In the genomic region with DNA sequence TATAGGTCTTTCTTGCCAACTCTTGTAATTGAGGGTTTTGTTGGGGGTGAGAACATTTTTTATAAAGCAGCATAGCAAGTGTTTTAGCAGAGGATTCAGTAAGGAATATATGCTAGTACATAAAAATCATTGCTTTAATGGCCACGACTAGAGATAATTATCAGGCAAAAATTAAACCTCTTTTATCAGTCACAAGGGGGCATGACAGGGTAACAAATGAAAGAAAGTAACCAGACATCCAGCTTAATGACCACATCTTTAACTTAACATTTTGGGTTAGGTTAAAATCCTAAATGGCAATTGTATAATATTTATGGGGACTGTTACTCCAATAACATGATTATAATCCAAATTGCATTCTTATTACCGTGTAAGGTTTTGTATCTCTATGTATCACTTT, we compare ENCODE assay signal across 11 cellular contexts.
A peak's percentile ranks its signal among the peaks of the same experiment; 100 is the strongest.
DNase-seq lines count a peak whose midpoint lies in the region; ATAC-seq and TF ChIP-seq lines count a peak whose summit lies in the region.
"Had no signal": no experiment of that assay in that cellular context is flagged by ENCODE, and none has a peak within 500 bp of the region (broad histone marks: within the 10 kb centered on the region; RNA-seq: fewer than 3 reads in every experiment).

No MANE protein-coding gene starts in this region.

- H3K4me1 Mint-ChIP-seq in activated T-helper 1 cell treated with anti-CD3 and anti-CD28 coated beads, Interleukin-12 subunit alpha, Interleukin-12 subunit beta, Interleukin-2, Interleukin-4 antibody, amounts not matched to agents 30 ng/mL and 10 ng/mL and 1 ng/mL, durations not matched to agents 14 hours and 24 hours and 36 hours (ENCODE audit: low read depth): no peaks in the 10 kb centered on the region
- H3K4me1 Mint-ChIP-seq: activated naive CD8-positive, alpha-beta T cell treated with anti-CD3 and anti-CD28 coated beads, Interleukin-2, amount 10 ng/mL, durations not matched to agents 7 days and 5 days; memory B cell had no signal

- peak overlapping the region; percentile 37; the same call in 1 of the 2 replicates for H3K4me2 ChIP-seq in HCT116 (ENCODE audit: low read length)

- no peaks in the 10 kb centered on the region for H3K36me3 ChIP-seq in HCT116 (ENCODE audit: control insufficient read depth in 1 of 2, insufficient read depth in 2 of 2, low read length in 2 of 2)
- no peaks in the 10 kb centered on the region for H3K36me3 ChIP-seq in brain microvascular endothelial cell (replicated peaks)

- in situ Hi-C loops in brain microvascular endothelial cell (cut with HindIII; ENCODE audit: low pct_ligation_motif_present, low sequenced_read_pairs): no loop called here

- H4K20me1 ChIP-seq in HCT116 (ENCODE audit: insufficient read depth): no peaks in the 10 kb centered on the region

- ATAC-seq in HCT116 (peak; percentile 63), HG02973 (IDR thresholded peaks at IDR 0.05; ENCODE audit: unreplicated experiment) (no peak)

- POLR2A ChIA-PET in HCT116 (lab: Charles Lee): no interaction called here

- peak overlapping the region; percentile 87 for H2AFZ ChIP-seq in HCT116 (ENCODE audit: low read depth, low read length, poor library complexity, severe bottlenecking)

- no peaks in the 10 kb centered on the region for H3K36me3 Mint-ChIP-seq in activated T-helper 1 cell treated with anti-CD3 and anti-CD28 coated beads, Interleukin-12 subunit alpha, Interleukin-12 subunit beta, Interleukin-2, Interleukin-4 antibody, amounts not matched to agents 30 ng/mL and 10 ng/mL and 1 ng/mL, durations not matched to agents 14 hours and 24 hours and 36 hours (ENCODE audit: low read depth)
- H3K36me3 Mint-ChIP-seq: activated naive CD8-positive, alpha-beta T cell treated with anti-CD3 and anti-CD28 coated beads, Interleukin-2, amount 10 ng/mL, durations not matched to agents 7 days and 5 days; memory B cell had no signal

- H3K9me3 ChIP-seq in HCT116 (ENCODE audit: control insufficient read depth in 1 of 2, insufficient read depth in 1 of 2, low read depth in 1 of 2, low read length in 2 of 2): no peaks in the 10 kb centered on the region

- BruUV-seq in HCT116 (replicated peaks; lab: Mats Ljungman, UMichigan): no TSS peak

- CTCF ChIA-PET in HCT116 (lab: Charles Lee): interaction anchor here (0.6 to 3.2 kb wide), 10 partner anchors 79 to 716 kb away, joined by 3 to 32 read pairs (median 6); no protein-coding TSS in a partner anchor

- H3K4me3 Mint-ChIP-seq in activated T-helper 1 cell treated with anti-CD3 and anti-CD28 coated beads, Interleukin-12 subunit alpha, Interleukin-12 subunit beta, Interleukin-2, Interleukin-4 antibody, amounts not matched to agents 30 ng/mL and 10 ng/mL and 1 ng/mL, durations not matched to agents 14 hours and 24 hours and 36 hours: no peak overlapping the region
- H3K4me3 Mint-ChIP-seq: activated naive CD8-positive, alpha-beta T cell treated with anti-CD3 and anti-CD28 coated beads, Interleukin-2, amount 10 ng/mL, durations not matched to agents 7 days and 5 days; memory B cell had no signal

- H3K9ac ChIP-seq in HCT116 (ENCODE audit: low read length): no peak overlapping the region

- no peaks in the 10 kb centered on the region for H3K9me2 ChIP-seq in HCT116 (ENCODE audit: insufficient read depth)

- TF ChIP-seq POLR2A in HCT116 (IDR thresholded peaks at IDR 0.05; ENCODE audit: borderline replicate concordance, extremely low read depth, insufficient read depth, insufficient read length): no peak

- H3K9me3 Mint-ChIP-seq in activated T-helper 1 cell treated with anti-CD3 and anti-CD28 coated beads, Interleukin-12 subunit alpha, Interleukin-12 subunit beta, Interleukin-2, Interleukin-4 antibody, amounts not matched to agents 30 ng/mL and 10 ng/mL and 1 ng/mL, durations not matched to agents 14 hours and 24 hours and 36 hours: no peaks in the 10 kb centered on the region
- H3K9me3 Mint-ChIP-seq: activated naive CD8-positive, alpha-beta T cell treated with anti-CD3 and anti-CD28 coated beads, Interleukin-2, amount 10 ng/mL, durations not matched to agents 7 days and 5 days; memory B cell had no signal

- no peaks in the 10 kb centered on the region for H3K4me1 ChIP-seq in HCT116 (ENCODE audit: control insufficient read depth in 1 of 2, insufficient read depth in 2 of 2, low read length in 2 of 2)

- H3K27me3 Mint-ChIP-seq in activated T-helper 1 cell treated with anti-CD3 and anti-CD28 coated beads, Interleukin-12 subunit alpha, Interleukin-12 subunit beta, Interleukin-2, Interleukin-4 antibody, amounts not matched to agents 30 ng/mL and 10 ng/mL and 1 ng/mL, durations not matched to agents 14 hours and 24 hours and 36 hours (ENCODE audit: insufficient read depth): no peaks in the 10 kb centered on the region
- H3K27me3 Mint-ChIP-seq: activated naive CD8-positive, alpha-beta T cell treated with anti-CD3 and anti-CD28 coated beads, Interleukin-2, amount 10 ng/mL, durations not matched to agents 7 days and 5 days; memory B cell had no signal

- H3K4me3 ChIP-seq in HCT116 (replicated peaks in 1 of 2; ENCODE audit: low read depth in 1 of 2, low read length in 2 of 2): no peak overlapping the region
- H3K4me3 ChIP-seq in brain microvascular endothelial cell (ENCODE audit: low read depth, low read length): no peak overlapping the region

- RAD21 ChIA-PET in HCT116 (lab: Charles Lee; ENCODE audit: low non-redundant PET in 1 of 2, low total read pairs in 2 of 2, uncharacterized antibody in 2 of 2, unreplicated experiment in 2 of 2): interaction anchor here (0.6 to 1.5 kb wide), 3 partner anchors 120 to 286 kb away, joined by 3 to 4 read pairs (median 4); no protein-coding TSS in a partner anchor

- no peak overlapping the region for H3K27ac Mint-ChIP-seq in activated T-helper 1 cell treated with anti-CD3 and anti-CD28 coated beads, Interleukin-12 subunit alpha, Interleukin-12 subunit beta, Interleukin-2, Interleukin-4 antibody, amounts not matched to agents 30 ng/mL and 10 ng/mL and 1 ng/mL, durations not matched to agents 14 hours and 24 hours and 36 hours
- H3K27ac Mint-ChIP-seq: activated naive CD8-positive, alpha-beta T cell treated with anti-CD3 and anti-CD28 coated beads, Interleukin-2, amount 10 ng/mL, durations not matched to agents 7 days and 5 days; memory B cell had no signal

- H3K27me3 ChIP-seq in HCT116 (ENCODE audit: insufficient read depth, low read length) (no peaks in the 10 kb centered on the region), brain microvascular endothelial cell (replicated peaks) (no peaks in the 10 kb centered on the region)

- H3K27ac ChIP-seq in HCT116 (ENCODE audit: low read depth, low read length): no peak overlapping the region
- H3K27ac ChIP-seq in brain microvascular endothelial cell: no peak overlapping the region

- intact Hi-C loops in HCT116 (cut with micrococcal nuclease): loop anchor here (1.0 to 2.0 kb wide), 3 partner anchors 285 to 765 kb away; no protein-coding TSS in a partner anchor
- intact Hi-C loops in activated T-helper 1 cell treated with anti-CD3 and anti-CD28 coated beads, Interleukin-12 subunit alpha, Interleukin-12 subunit beta, Interleukin-2, Interleukin-4 antibody, amounts not matched to agents 30 ng/mL and 10 ng/mL and 1 ng/mL, durations not matched to agents 14 hours and 24 hours and 36 hours (cut with micrococcal nuclease): no loop called here

- TF ChIP-seq CTCF in HCT116 (IDR thresholded peaks at IDR 0.05 in 2 of 3, conservative IDR thresholded peaks at IDR 0.05 in 1 of 3; ENCODE audit: borderline replicate concordance in 1 of 3, insufficient read depth in 1 of 3, low read depth in 2 of 3, low read length in 2 of 3) (peak; percentile 29 to 62 (median 42); a peak in 4 of 6 replicates), brain microvascular endothelial cell (IDR thresholded peaks at IDR 0.05; ENCODE audit: low read depth, low read length, missing control alignments) (no peak)

- H3K79me2 ChIP-seq in HCT116 (ENCODE audit: insufficient read depth, low read length): no peaks in the 10 kb centered on the region

- TF ChIP-seq RAD21 in HCT116 (IDR thresholded peaks at IDR 0.05; ENCODE audit: low read depth): peak; percentile 67

- DNase-seq in HCT116 (ENCODE audit: low read depth, low spot score) (peak; percentile 31), NCI-H446 treated with DMSO at 0.1 percent for 48 hours (lab: John Stamatoyannopoulos, UW) (peak; percentile 39), brain microvascular endothelial cell (peak; percentile 22), non-pigmented ciliary epithelial cell (ENCODE audit: low read depth) (peak; percentile 13), germinal center (ENCODE audit: low spot score) (no peak), NCI-H2196 treated with DMSO at 0.1 percent for 48 hours (lab: John Stamatoyannopoulos, UW; ENCODE audit: unreplicated experiment) (no peak)
- no peak for DNase-seq in activated T-helper 1 cell treated with anti-CD3 and anti-CD28 coated beads, Interleukin-12 subunit alpha, Interleukin-12 subunit beta, Interleukin-2, Interleukin-4 antibody, amounts not matched to agents 30 ng/mL and 10 ng/mL and 1 ng/mL, durations not matched to agents 14 hours and 24 hours and 36 hours (ENCODE audit: low spot score)
- DNase-seq: activated naive CD8-positive, alpha-beta T cell treated with anti-CD3 and anti-CD28 coated beads, Interleukin-2, amount 10 ng/mL, durations not matched to agents 7 days and 5 days; NCI-H774 had no signal

TF ChIP-seq in HCT116, 20 proteins besides CTCF, POLR2A, EP300 and RAD21:
- no peak for TF ChIP-seq ELF1 (IDR thresholded peaks at IDR 0.05; ENCODE audit: borderline replicate concordance, low read depth)
- no peak for TF ChIP-seq TCF7L2 (IDR thresholded peaks at IDR 0.05; ENCODE audit: borderline replicate concordance, extremely low read depth, insufficient read depth, insufficient read length)
- no peak for TF ChIP-seq MAX (IDR thresholded peaks at IDR 0.05)
- TF ChIP-seq, protein P1, sequence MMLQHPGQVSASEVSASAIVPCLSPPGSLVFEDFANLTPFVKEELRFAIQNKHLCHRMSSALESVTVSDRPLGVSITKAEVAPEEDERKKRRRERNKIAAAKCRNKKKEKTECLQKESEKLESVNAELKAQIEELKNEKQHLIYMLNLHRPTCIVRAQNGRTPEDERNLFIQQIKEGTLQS (IDR thresholded peaks at IDR 0.05): no peak
- TF ChIP-seq EZH2phosphoT487 (IDR thresholded peaks at IDR 0.05; ENCODE audit: borderline replicate concordance): no peak
- TF ChIP-seq EGR1 (IDR thresholded peaks at IDR 0.05; ENCODE audit: low read depth): no peak
- TF ChIP-seq EZH2 (IDR thresholded peaks at IDR 0.05): no peak
- no peak for TF ChIP-seq CEBPB (IDR thresholded peaks at IDR 0.05; ENCODE audit: low read depth)
- TF ChIP-seq SP1 (IDR thresholded peaks at IDR 0.05; ENCODE audit: low read depth): no peak

Comparison
In these comparisons a context has a peak if more than half of its experiments do, and no peak if none do; other contexts are left out.
1. DNase-seq: peak in HCT116 (single experiment), NCI-H446 treated with DMSO at 0.1 percent for 48 hours (single experiment), brain microvascular endothelial cell (single experiment) and non-pigmented ciliary epithelial cell (single experiment); none in germinal center (single experiment), NCI-H2196 treated with DMSO at 0.1 percent for 48 hours (single experiment) and activated T-helper 1 cell treated with anti-CD3 and anti-CD28 coated beads, Interleukin-12 subunit alpha, Interleukin-12 subunit beta, Interleukin-2, Interleukin-4 antibody, amounts not matched to agents 30 ng/mL and 10 ng/mL and 1 ng/mL, durations not matched to agents 14 hours and 24 hours and 36 hours (single experiment).